ENCODE assay signal across 8 cellular contexts in genomic region chr1:77219166-77219887, GRCh38. TPM values are rescaled to one million over a fixed set of nuclear protein-coding genes. Genes with fewer than 3 reads are reported as not detected.
DNase-seq lines count a peak whose midpoint lies in the region; ATAC-seq and TF ChIP-seq lines count a peak whose summit lies in the region.

Gene PIGK (minus strand): TSS chr1:77219430. CDS start chr1:77219402, 28 bp downstream.

- 0 to 1% methylated on average over 23 to 31 of the region's 31 CpGs for WGBS in testis, 2 donors

- TF ChIP-seq CTCF in omental fat pad (IDR thresholded peaks at IDR 0.05), result no peak
- TF ChIP-seq CTCF in testis (IDR thresholded peaks at IDR 0.05), result peak in 1 of 3 experiments; percentile 8

- H3K9me3 ChIP-seq in testis, result no peaks in the 10 kb centered on the region

- no peaks in the 10 kb centered on the region for H3K36me3 ChIP-seq in testis (ENCODE audit: low read depth, missing control alignments)

- intact Hi-C loops in testis (cut with DNase I; ENCODE audit: low total_unique reads), result no loop called here

- DNase-seq in NCI-H1048 (lab: John Stamatoyannopoulos, UW) (peak; percentile 45), SKM-1 (lab: John Stamatoyannopoulos, UW; ENCODE audit: unreplicated experiment) (peak; percentile 68), glomerular visceral epithelial cell (ENCODE audit: extremely low spot score) (peak; percentile 92), omental fat pad (ENCODE audit: low spot score) (peak; percentile 60), testis (peak; percentile 93)

- peaks cover 50% of the 10 kb centered on the region for H3K4me1 Mint-ChIP-seq in activated naive CD8-positive, alpha-beta T cell (ENCODE audit: low read depth)

- H3K4me3 ChIP-seq in GM08714 (ENCODE audit: low read length) (peak within 1 kb of the TSS; percentile 91), testis (peak within 1 kb of the TSS; percentile 82 to 88)

- ATAC-seq in HG02571 (IDR thresholded peaks at IDR 0.05; ENCODE audit: unreplicated experiment), result peak; percentile 94
- ATAC-seq in omental fat pad (ENCODE audit: low FRiP score), result peak; percentile 92

- H3K27me3 ChIP-seq in testis, result no peaks in the 10 kb centered on the region

- peak within 1 kb of the TSS; percentile 94 for H3K27ac Mint-ChIP-seq in activated naive CD8-positive, alpha-beta T cell

- TF ChIP-seq POLR2A in testis (IDR thresholded peaks at IDR 0.05), result no peak

- no peaks in the 10 kb centered on the region for H3K4me1 ChIP-seq in testis

- peak within 1 kb of the TSS; percentile 82 to 84 for H3K27ac ChIP-seq in testis

- no peaks in the 10 kb centered on the region for H3K27me3 Mint-ChIP-seq in activated naive CD8-positive, alpha-beta T cell

- peaks cover 4% of the 10 kb centered on the region for H3K36me3 Mint-ChIP-seq in activated naive CD8-positive, alpha-beta T cell

- no peaks in the 10 kb centered on the region for H3K9me3 Mint-ChIP-seq in activated naive CD8-positive, alpha-beta T cell (ENCODE audit: low read depth)

- peak within 1 kb of the TSS; percentile 95 for H3K4me3 Mint-ChIP-seq in activated naive CD8-positive, alpha-beta T cell

RNA-seq across cellular contexts. Expression of gene PIGK, which starts in this region (rescaled TPM):
- total RNA-seq in omental fat pad (10 to 100 TPM; 10.9 to 23.0 (median 14.4) TPM), testis (10 to 100 TPM; 11.4 to 17.4 TPM)
- 20.7 TPM for polyA plus RNA-seq in testis (ENCODE audit: insufficient read depth, low read depth, low replicate concordance)

Comparison
In these comparisons a context has a peak if more than half of its experiments do, and no peak if none do; other contexts are left out.
1. Peak in every context shown above with its lines: DNase-seq, ATAC-seq, H3K4me3 ChIP-seq and H3K27ac ChIP-seq.